Comparison of ENCODE assay signal across 11 cellular contexts in the genomic region with DNA sequence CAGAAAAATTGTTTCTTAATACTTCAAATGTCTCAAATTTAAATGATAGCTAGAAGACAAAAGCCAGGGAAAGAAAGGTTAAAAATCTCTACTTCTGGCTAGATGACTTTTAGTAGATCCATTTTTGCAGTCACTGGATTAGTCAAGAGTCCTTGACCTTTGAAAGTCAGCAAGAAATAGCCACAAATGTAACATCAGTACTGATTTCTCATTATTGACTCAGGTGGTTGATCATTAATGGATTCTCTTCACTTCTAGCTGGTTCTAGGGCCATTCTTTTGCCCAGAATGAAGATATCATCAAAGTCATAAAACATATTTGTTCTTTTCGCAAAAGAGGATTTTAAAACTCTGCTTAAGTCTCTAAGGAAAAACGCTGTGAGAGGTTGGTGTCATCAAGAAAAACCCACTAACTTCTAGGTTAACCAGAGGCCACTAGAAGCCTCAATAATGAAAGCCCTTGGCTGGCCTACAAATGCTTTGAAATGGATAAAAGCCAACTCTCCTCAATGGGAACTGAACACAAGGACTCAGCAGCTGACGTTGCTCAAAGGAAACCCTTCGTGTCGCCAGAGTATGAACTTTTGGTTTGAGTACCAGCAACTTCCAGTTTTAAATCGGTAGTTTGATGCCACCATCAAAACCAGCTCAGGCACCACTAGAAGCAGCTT.
DNase-seq lines count a peak whose midpoint lies in the region; ATAC-seq and TF ChIP-seq lines count a peak whose summit lies in the region.
"Had no signal": no experiment of that assay in that cellular context is flagged by ENCODE, and none has a peak within 500 bp of the region (broad histone marks: within the 10 kb centered on the region; RNA-seq: fewer than 3 reads in every experiment).

No MANE protein-coding gene starts in this region.

- peaks cover 16% of the 10 kb centered on the region for H3K79me2 ChIP-seq in ACC112 (ENCODE audit: control insufficient read depth, insufficient read depth, low read length, unreplicated experiment)

- 59 to 67% (median 65%) methylated on average over 6 of the region's 6 CpGs for WGBS in stomach, 5 donors

- H3K27ac Mint-ChIP-seq in activated T-helper 17 cell treated with anti-CD3 and anti-CD28 coated beads, Interleukin-2, amount 50 U/mL, for 72 hours: no peak overlapping the region

- H3K4me1 Mint-ChIP-seq in activated T-helper 17 cell treated with anti-CD3 and anti-CD28 coated beads, Interleukin-2, amount 50 U/mL, for 72 hours: no peaks in the 10 kb centered on the region

- TF ChIP-seq CTCF in left lung (IDR thresholded peaks at IDR 0.05): no peak
- TF ChIP-seq CTCF in stomach (IDR thresholded peaks at IDR 0.05): no peak

- DNase-seq in left lung: no peak
- no peak for DNase-seq in occipital lobe (lab: John Stamatoyannopoulos, UW)
- no peak for DNase-seq in hippocampal formation (lab: John Stamatoyannopoulos, UW)
- no peak for DNase-seq in stomach
- DNase-seq: activated CD8-positive, alpha-beta memory T cell treated with anti-CD3 and anti-CD28 coated beads for 24 hours; BE2C had no signal

- no peaks in the 10 kb centered on the region for H3K27me3 ChIP-seq in ACC112 (ENCODE audit: insufficient read depth, low read length)
- no peaks in the 10 kb centered on the region for H3K27me3 ChIP-seq in left lung
- no peaks in the 10 kb centered on the region for H3K27me3 ChIP-seq in stomach
- H3K27me3 ChIP-seq: BE2C had no signal

- no peak for TF ChIP-seq EP300 in stomach (IDR thresholded peaks at IDR 0.05)

- H3K4me1 ChIP-seq in ACC112 (ENCODE audit: control insufficient read depth, insufficient read depth, low read length, unreplicated experiment) (peaks cover 3% of the 10 kb centered on the region), left lung (no peaks in the 10 kb centered on the region), stomach (peaks cover 0 to 41% (median 8%) of the 10 kb centered on the region in 4 donors)
- H3K4me1 ChIP-seq: BE2C had no signal

- H3K4me3 ChIP-seq in ACC112 (ENCODE audit: low read depth, low read length): no peak overlapping the region
- H3K4me3 ChIP-seq in left lung: no peak overlapping the region
- no peak overlapping the region for H3K4me3 ChIP-seq in stomach

- H3K36me3 ChIP-seq in ACC112 (ENCODE audit: insufficient read depth, low read length) (peaks cover 27% of the 10 kb centered on the region), left lung (no peaks in the 10 kb centered on the region), stomach (peaks cover 0 to 11% (median 2%) of the 10 kb centered on the region in 4 donors)
- H3K36me3 ChIP-seq: BE2C had no signal

- ATAC-seq in GM19468 (IDR thresholded peaks at IDR 0.05; ENCODE audit: extremely low read depth, unreplicated experiment): peak; percentile 64
- peak; percentile 38 for ATAC-seq in activated T-helper 17 cell treated with anti-CD3 and anti-CD28 coated beads, Interleukin-2, amount 50 U/mL, for 72 hours (replicated peaks)
- ATAC-seq in left lung: peak; percentile 84
- ATAC-seq in GM21528 (IDR thresholded peaks at IDR 0.05; ENCODE audit: low FRiP score, unreplicated experiment): no peak

- no peaks in the 10 kb centered on the region for H3K9me3 Mint-ChIP-seq in activated T-helper 17 cell treated with anti-CD3 and anti-CD28 coated beads, Interleukin-2, amount 50 U/mL, for 72 hours

- intact Hi-C loops in left lung (cut with DNase I) (no loop called here), stomach (cut with DNase I; ENCODE audit: low total_unique reads) (no loop called here)

- H3K27ac ChIP-seq in ACC112 (ENCODE audit: low read depth, low read length): peak overlapping the region; percentile 5; the same call in 1 of the 2 replicates
- peak overlapping the region in 1 of 2 donors; percentile 45 for H3K27ac ChIP-seq in left lung
- peak overlapping the region in 1 of 5 donors; percentile 19 for H3K27ac ChIP-seq in stomach
- H3K27ac ChIP-seq: epithelial cell of prostate had no signal

- peaks cover under 1% of the 10 kb centered on the region for H3K27me3 Mint-ChIP-seq in activated T-helper 17 cell treated with anti-CD3 and anti-CD28 coated beads, Interleukin-2, amount 50 U/mL, for 72 hours

- H3K4me3 Mint-ChIP-seq in activated T-helper 17 cell treated with anti-CD3 and anti-CD28 coated beads, Interleukin-2, amount 50 U/mL, for 72 hours: no peak overlapping the region

- TF ChIP-seq POLR2A in stomach (IDR thresholded peaks at IDR 0.05): no peak

- no peaks in the 10 kb centered on the region for H3K36me3 Mint-ChIP-seq in activated T-helper 17 cell treated with anti-CD3 and anti-CD28 coated beads, Interleukin-2, amount 50 U/mL, for 72 hours (ENCODE audit: low read depth)

- H3K9me3 ChIP-seq in left lung (no peaks in the 10 kb centered on the region), stomach (no peaks in the 10 kb centered on the region)
- H3K9me3 ChIP-seq: BE2C had no signal

- no peak overlapping the region for H2AFZ ChIP-seq in ACC112 (ENCODE audit: low read length, unreplicated experiment)
